ENCODE assay signal across 19 cellular contexts in the genomic region with DNA sequence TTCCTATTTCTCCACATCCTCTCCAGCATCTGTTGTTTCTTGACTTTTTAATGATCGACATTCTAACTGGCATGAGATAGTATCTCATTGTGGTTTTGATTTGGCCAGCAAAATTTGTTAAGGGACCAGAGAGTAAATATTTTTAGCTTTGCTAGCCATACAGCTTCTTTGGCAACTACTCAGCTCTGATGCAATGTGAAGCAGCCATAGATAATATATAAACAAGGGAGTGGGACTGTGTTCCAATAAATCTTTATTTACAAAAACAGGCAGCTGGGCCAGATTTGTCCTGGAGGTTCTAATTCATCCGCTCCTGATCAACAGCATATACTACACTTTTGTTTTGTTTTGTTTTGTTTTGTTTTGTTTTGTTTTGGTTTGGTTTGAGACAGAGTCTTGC.
A peak's percentile ranks its signal among the peaks of the same experiment; 100 is the strongest.
DNase-seq lines count a peak whose midpoint lies in the region; ATAC-seq, FAIRE-seq and TF ChIP-seq lines count a peak whose summit lies in the region.
"Had no signal": no experiment of that assay in that cellular context is flagged by ENCODE, and none has a peak within 500 bp of the region (broad histone marks: within the 10 kb centered on the region; RNA-seq: fewer than 3 reads in every experiment).

No MANE protein-coding gene starts in this region.

- H2AFZ ChIP-seq in GM23248 = no peak overlapping the region
- no peak overlapping the region for H2AFZ ChIP-seq in K562 (ENCODE audit: low read depth, low read length)

- H3K79me2 ChIP-seq in GM23248 (ENCODE audit: insufficient read depth) (no peaks in the 10 kb centered on the region), K562 (ENCODE audit: control insufficient read depth, insufficient read depth, low read length) (no peaks in the 10 kb centered on the region)

- CTCF ChIA-PET in K562 (lab: Yijun Ruan, JAX; ENCODE audit: low intra/inter-chr PET ratio) = no interaction called here

- H3K4me1 Mint-ChIP-seq in naive thymus-derived CD8-positive, alpha-beta T cell = peaks cover 18 to 57% (median 35%) of the 10 kb centered on the region in 4 donors
- peaks cover 16% of the 10 kb centered on the region for H3K4me1 Mint-ChIP-seq in activated T-helper 2 cell treated with anti-CD3 and anti-CD28 coated beads, Interferon-gamma antibody, Interleukin-2, Interleukin-4, amounts not matched to agents 10 μg/mL and 5 μg/mL and 100 μg/mL, durations not matched to agents 14 hours and 24 hours and 36 hours (ENCODE audit: low read depth)

- no TSS peak for BruUV-seq in K562 (replicated peaks; lab: Mats Ljungman, UMichigan)

- FAIRE-seq in K562 (lab: Jason Lieb, UNC) = no peak
- FAIRE-seq: A204.1, GM12891, GM19239 had no signal

- H3K4me3 ChIP-seq in GM23248 (no peak overlapping the region), K562 (no peak overlapping the region), transverse colon (no peak overlapping the region)
- H3K4me3 ChIP-seq: HAP-1 had no signal

- no peak overlapping the region for H3K4me3 Mint-ChIP-seq in naive thymus-derived CD8-positive, alpha-beta T cell
- no peak overlapping the region for H3K4me3 Mint-ChIP-seq in activated T-helper 2 cell treated with anti-CD3 and anti-CD28 coated beads, Interferon-gamma antibody, Interleukin-2, Interleukin-4, amounts not matched to agents 10 μg/mL and 5 μg/mL and 100 μg/mL, durations not matched to agents 14 hours and 24 hours and 36 hours (ENCODE audit: low read depth)
- H3K4me3 Mint-ChIP-seq: CD4-positive, alpha-beta memory T cell had no signal

- H3K4me1 ChIP-seq in GM23248 (ENCODE audit: insufficient read depth) = no peaks in the 10 kb centered on the region
- no peaks in the 10 kb centered on the region; a peak in 1 of 5 replicates for H3K4me1 ChIP-seq in K562 (replicated peaks in 1 of 2; ENCODE audit: control insufficient read depth in 2 of 2, insufficient read depth in 2 of 2, low read length in 2 of 2)
- H3K4me1 ChIP-seq in transverse colon = no peaks in the 10 kb centered on the region

- DNase-seq in EH (ENCODE audit: low read depth) (peak; percentile 23), GM23248 (peak; percentile 16), K562 (ENCODE audit: extremely low read depth in 1 of 4, low spot score in 3 of 4) (no peak), transverse colon (no peak), pons (ENCODE audit: low spot score) (no peak)
- DNase-seq in naive thymus-derived CD8-positive, alpha-beta T cell = no peak
- DNase-seq in activated T-helper 2 cell treated with anti-CD3 and anti-CD28 coated beads, Interferon-gamma antibody, Interleukin-2, Interleukin-4, amounts not matched to agents 10 μg/mL and 5 μg/mL and 100 μg/mL, durations not matched to agents 14 hours and 24 hours and 36 hours (ENCODE audit: low spot score) = no peak
- DNase-seq: ACHN; AML-193; CD4-positive, alpha-beta memory T cell; DMS153; DMS79; GF-D8 had no signal

- TF ChIP-seq EP300 in K562 (IDR thresholded peaks at IDR 0.05; ENCODE audit: low read length) = no peak
- no peak for TF ChIP-seq EP300 in transverse colon (IDR thresholded peaks at IDR 0.05; ENCODE audit: low read depth)

- H3K27me3 ChIP-seq in GM23248 (replicated peaks; ENCODE audit: insufficient read depth) (no peaks in the 10 kb centered on the region), K562 (ENCODE audit: control insufficient read depth in 2 of 2, insufficient read depth in 2 of 2, low read length in 2 of 2) (peaks cover 12 to 19% of the 10 kb centered on the region in 2 experiments; a peak in 4 of 5 replicates), transverse colon (no peaks in the 10 kb centered on the region)

- H3K9me3 ChIP-seq in GM23248 (ENCODE audit: low read depth) (no peaks in the 10 kb centered on the region), K562 (replicated peaks; ENCODE audit: control insufficient read depth, insufficient read depth, low read depth, low read length) (no peaks in the 10 kb centered on the region), transverse colon (no peaks in the 10 kb centered on the region)
- H3K9me3 ChIP-seq: HAP-1 had no signal

- H4K20me1 ChIP-seq in GM23248 (ENCODE audit: insufficient read depth) = no peaks in the 10 kb centered on the region
- no peaks in the 10 kb centered on the region for H4K20me1 ChIP-seq in K562 (replicated peaks; ENCODE audit: control insufficient read depth, insufficient read depth, low read length)

- TF ChIP-seq CTCF in K562 (IDR thresholded peaks at IDR 0.05 in 2 of 3, conservative IDR thresholded peaks at IDR 0.05 in 1 of 3; ENCODE audit: insufficient read depth in 2 of 3, low read depth in 1 of 3, low read length in 3 of 3) (no peak), transverse colon (IDR thresholded peaks at IDR 0.05) (no peak)

- H3K27ac Mint-ChIP-seq in naive thymus-derived CD8-positive, alpha-beta T cell = peak overlapping the region in 7 of 10 donors; percentile 5 to 93 (median 59)
- H3K27ac Mint-ChIP-seq in activated T-helper 2 cell treated with anti-CD3 and anti-CD28 coated beads, Interferon-gamma antibody, Interleukin-2, Interleukin-4, amounts not matched to agents 10 μg/mL and 5 μg/mL and 100 μg/mL, durations not matched to agents 14 hours and 24 hours and 36 hours = no peak overlapping the region

- H3K36me3 ChIP-seq in GM23248 (ENCODE audit: low read depth) (no peaks in the 10 kb centered on the region), K562 (ENCODE audit: control insufficient read depth, insufficient read depth, low read length) (no peaks in the 10 kb centered on the region), transverse colon (no peaks in the 10 kb centered on the region)
- H3K36me3 ChIP-seq: HAP-1 had no signal

- H3K27ac ChIP-seq in GM23248 = no peak overlapping the region
- no peak overlapping the region for H3K27ac ChIP-seq in K562 (ENCODE audit: extremely low read depth, low read depth, low read length)
- H3K27ac ChIP-seq in transverse colon = no peak overlapping the region
- H3K27ac ChIP-seq: C4-2B had no signal

- H3K36me3 Mint-ChIP-seq in naive thymus-derived CD8-positive, alpha-beta T cell = no peaks in the 10 kb centered on the region
- H3K36me3 Mint-ChIP-seq in activated T-helper 2 cell treated with anti-CD3 and anti-CD28 coated beads, Interferon-gamma antibody, Interleukin-2, Interleukin-4, amounts not matched to agents 10 μg/mL and 5 μg/mL and 100 μg/mL, durations not matched to agents 14 hours and 24 hours and 36 hours (ENCODE audit: low read depth) = no peaks in the 10 kb centered on the region
- H3K36me3 Mint-ChIP-seq: CD4-positive, alpha-beta memory T cell had no signal

- no peaks in the 10 kb centered on the region for H3K9me2 ChIP-seq in GM23248 (ENCODE audit: insufficient read depth)

- in situ Hi-C loops in GM23248 (cut with MboI) = no loop called here
- in situ Hi-C loops in K562 (cut with MboI) = no loop called here
- in situ Hi-C loops in transverse colon (cut with MboI; ENCODE audit: low pct_ligation_motif_present in 1 of 4, low pct_unique_long_range_greater_than_20kb in 1 of 4, low sequenced_read_pairs in 3 of 4) = no loop called here

- intact Hi-C loops in K562 (cut with micrococcal nuclease) = no loop called here
- intact Hi-C loops in transverse colon (cut with DNase I; ENCODE audit: low total_unique reads) = no loop called here
- intact Hi-C loops in activated T-helper 2 cell treated with anti-CD3 and anti-CD28 coated beads, Interferon-gamma antibody, Interleukin-2, Interleukin-4, amounts not matched to agents 10 μg/mL and 5 μg/mL and 100 μg/mL, durations not matched to agents 14 hours and 24 hours and 36 hours (cut with micrococcal nuclease) = no loop called here

- no peak for TF ChIP-seq RAD21 in K562 (CRISPR knock-in tag; conservative IDR thresholded peaks at IDR 0.05 in 1 of 2, IDR thresholded peaks at IDR 0.05 in 1 of 2)

- TF ChIP-seq POLR2A in K562 (conservative IDR thresholded peaks at IDR 0.05) (no peak), transverse colon (IDR thresholded peaks at IDR 0.05) (no peak)

- H3K9ac ChIP-seq in GM23248 = no peak overlapping the region
- no peak overlapping the region for H3K9ac ChIP-seq in K562 (ENCODE audit: insufficient read depth in 1 of 2, low read depth in 2 of 2, low read length in 2 of 2)

- H3K27me3 Mint-ChIP-seq in naive thymus-derived CD8-positive, alpha-beta T cell = peaks cover 0 to 4% (median 0%) of the 10 kb centered on the region in 5 donors
- no peaks in the 10 kb centered on the region for H3K27me3 Mint-ChIP-seq in activated T-helper 2 cell treated with anti-CD3 and anti-CD28 coated beads, Interferon-gamma antibody, Interleukin-2, Interleukin-4, amounts not matched to agents 10 μg/mL and 5 μg/mL and 100 μg/mL, durations not matched to agents 14 hours and 24 hours and 36 hours (ENCODE audit: low read depth)

- H3K9me1 ChIP-seq in K562 (ENCODE audit: control insufficient read depth, insufficient read depth, low read length) = no peaks in the 10 kb centered on the region

- 64 to 65% methylated on average over 2 of the region's 2 CpGs for WGBS in GM23248 (ENCODE audit: low coverage in 1 of 2, low lambda C conversion rate in 2 of 2, missing lambda C conversion rate in 2 of 2), 2 experiments
- 7% methylated on average over 2 of the region's 2 CpGs for WGBS in K562 (ENCODE audit: insufficient coverage, low coverage, missing lambda C conversion rate)
- WGBS in transverse colon (ENCODE audit: low coverage in 1 of 2), 2 donors = 50 to 87% methylated on average over 1 to 2 of the region's 2 CpGs

- POLR2A ChIA-PET in K562 (lab: Yijun Ruan, JAX) = interaction anchor here (0.7 kb wide), 1 partner anchor 14 kb away, joined by 3 read pairs; no protein-coding TSS in a partner anchor
- POLR2A ChIA-PET in naive thymus-derived CD8-positive, alpha-beta T cell (lab: Charles Lee) = no interaction called here

- H3K9me3 Mint-ChIP-seq in naive thymus-derived CD8-positive, alpha-beta T cell = no peaks in the 10 kb centered on the region
- peaks cover 4% of the 10 kb centered on the region for H3K9me3 Mint-ChIP-seq in activated T-helper 2 cell treated with anti-CD3 and anti-CD28 coated beads, Interferon-gamma antibody, Interleukin-2, Interleukin-4, amounts not matched to agents 10 μg/mL and 5 μg/mL and 100 μg/mL, durations not matched to agents 14 hours and 24 hours and 36 hours

- H3K4me2 ChIP-seq in GM23248 (ENCODE audit: unreplicated experiment) (no peak overlapping the region), K562 (ENCODE audit: insufficient read depth, low read length) (no peak overlapping the region)

- H3F3A ChIP-seq in GM23248 (ENCODE audit: insufficient read depth) = no peaks in the 10 kb centered on the region

- ATAC-seq in K562 (no peak), HG03565 (IDR thresholded peaks at IDR 0.05; ENCODE audit: unreplicated experiment) (no peak)
- no peak for ATAC-seq in naive thymus-derived CD8-positive, alpha-beta T cell

TF ChIP-seq in K562, 482 proteins besides CTCF, POLR2A, EP300 and RAD21 (continues in another document):
- TF ChIP-seq PHTF2 (CRISPR knock-in tag; IDR thresholded peaks at IDR 0.05) (no peak), ZNF239 (CRISPR knock-in tag; IDR thresholded peaks at IDR 0.05) (no peak)

Comparison
In these comparisons a context has a peak if more than half of its experiments do, and no peak if none do; other contexts are left out.
1. DNase-seq: peak in EH (single experiment) and GM23248 (single experiment); none in K562 (0 of 4), naive thymus-derived CD8-positive, alpha-beta T cell (0 of 10), transverse colon (single experiment), activated T-helper 2 cell treated with anti-CD3 and anti-CD28 coated beads, Interferon-gamma antibody, Interleukin-2, Interleukin-4, amounts not matched to agents 10 μg/mL and 5 μg/mL and 100 μg/mL, durations not matched to agents 14 hours and 24 hours and 36 hours (single experiment) and pons (single experiment).